Comparison of ENCODE assay signal across 9 cellular contexts in genomic region chr4:88820723-88821368, GRCh38.
DNase-seq lines count a peak whose midpoint lies in the region; ATAC-seq and TF ChIP-seq lines count a peak whose summit lies in the region.
"Had no signal": no experiment of that assay in that cellular context is flagged by ENCODE, and none has a peak within 500 bp of the region (broad histone marks: within the 10 kb centered on the region; RNA-seq: fewer than 3 reads in every experiment).

No MANE protein-coding gene starts in this region.

- H3K9ac ChIP-seq in PC-3 (ENCODE audit: low read length) (peak overlapping the region; percentile 78), skeletal muscle tissue (ENCODE audit: low read depth in 1 of 3, low read length in 3 of 3) (peak overlapping the region in 2 of 3 donors; percentile 27 to 30)

- TF ChIP-seq POLR2A in gastroesophageal sphincter (IDR thresholded peaks at IDR 0.05) (no peak), adrenal gland (IDR thresholded peaks at IDR 0.05) (no peak)

- TF ChIP-seq EP300 in gastroesophageal sphincter (IDR thresholded peaks at IDR 0.05): no peak

- intact Hi-C loops in PC-3 (cut with micrococcal nuclease): loop anchor here (5.0 kb wide), 1 partner anchor 291 kb away; the partner anchor contains the start of gene TIGD2
- intact Hi-C loops in adrenal gland (cut with DNase I): no loop called here

- no peaks in the 10 kb centered on the region for H3F3A ChIP-seq in PC-3 (ENCODE audit: low read length, unreplicated experiment)

- no peaks in the 10 kb centered on the region for H3K9me3 Mint-ChIP-seq in stimulated activated memory B cell treated with anti-CD40 and anti-IgM and Interleukin-4, amounts not matched to agents 10 μg/mL and 1 μg/mL and 100 μg/mL, for 72 hours

- peaks cover 32% of the 10 kb centered on the region for H3K79me2 ChIP-seq in PC-3 (ENCODE audit: low read length)

- H3K27ac ChIP-seq in PC-3 (ENCODE audit: low read length) (no peak overlapping the region), gastroesophageal sphincter (peak overlapping the region; percentile 34 to 87 (median 59)), skeletal muscle tissue (ENCODE audit: low read depth, low read length) (peak overlapping the region; percentile 1), adrenal gland (peak overlapping the region in 2 of 5 donors; percentile 11 to 96)

- H3K4me2 ChIP-seq in PC-3 (ENCODE audit: low read length): peak overlapping the region; percentile 86

- H3K36me3 ChIP-seq in PC-3 (ENCODE audit: low read depth, low read length) (no peaks in the 10 kb centered on the region), gastroesophageal sphincter (no peaks in the 10 kb centered on the region), skeletal muscle tissue (ENCODE audit: control insufficient read depth in 3 of 3, insufficient read depth in 3 of 3, low read length in 3 of 3) (no peaks in the 10 kb centered on the region), adrenal gland (replicated peaks in 1 of 2) (no peaks in the 10 kb centered on the region)

- H3K9me2 ChIP-seq in PC-3 (replicated peaks; ENCODE audit: low read length): no peaks in the 10 kb centered on the region

- POLR2A ChIA-PET in PC-3 (lab: Charles Lee; ENCODE audit: unreplicated experiment): no interaction called here

- peaks cover 11% of the 10 kb centered on the region for H3K4me1 Mint-ChIP-seq in stimulated activated memory B cell treated with anti-CD40 and anti-IgM and Interleukin-4, amounts not matched to agents 10 μg/mL and 1 μg/mL and 100 μg/mL, for 72 hours

- H3K9me3 ChIP-seq in PC-3 (ENCODE audit: low read length): no peaks in the 10 kb centered on the region
- no peaks in the 10 kb centered on the region for H3K9me3 ChIP-seq in gastroesophageal sphincter
- H3K9me3 ChIP-seq in skeletal muscle tissue (ENCODE audit: control insufficient read depth in 3 of 3, low read length in 3 of 3): no peaks in the 10 kb centered on the region
- H3K9me3 ChIP-seq in adrenal gland (replicated peaks in 1 of 3): no peaks in the 10 kb centered on the region

- no peaks in the 10 kb centered on the region for H3K36me3 Mint-ChIP-seq in stimulated activated memory B cell treated with anti-CD40 and anti-IgM and Interleukin-4, amounts not matched to agents 10 μg/mL and 1 μg/mL and 100 μg/mL, for 72 hours

- H3K4me3 ChIP-seq in PC-3 (ENCODE audit: low read length): peak overlapping the region; percentile 72
- peak overlapping the region; percentile 54 to 96 for H3K4me3 ChIP-seq in gastroesophageal sphincter
- H3K4me3 ChIP-seq in skeletal muscle tissue (ENCODE audit: low read length in 3 of 3): peak overlapping the region; percentile 23 to 92 (median 53)
- H3K4me3 ChIP-seq in adrenal gland: peak overlapping the region in 1 of 4 donors; percentile 67

- no peaks in the 10 kb centered on the region for H3K27me3 Mint-ChIP-seq in stimulated activated memory B cell treated with anti-CD40 and anti-IgM and Interleukin-4, amounts not matched to agents 10 μg/mL and 1 μg/mL and 100 μg/mL, for 72 hours

- H3K4me1 ChIP-seq in PC-3 (ENCODE audit: insufficient read depth, low read length) (peaks cover 43% of the 10 kb centered on the region), gastroesophageal sphincter (peaks cover 4 to 67% (median 16%) of the 10 kb centered on the region in 3 donors), skeletal muscle tissue (ENCODE audit: control insufficient read depth in 3 of 3, insufficient read depth in 3 of 3, low read length in 3 of 3) (peaks cover 14 to 26% (median 26%) of the 10 kb centered on the region in 3 donors), adrenal gland (replicated peaks in 1 of 2) (peaks cover 9 to 57% of the 10 kb centered on the region in 2 donors)

- H2AFZ ChIP-seq in PC-3 (ENCODE audit: low read length): peak overlapping the region; percentile 59

- TF ChIP-seq CTCF in PC-3 (conservative IDR thresholded peaks at IDR 0.05; ENCODE audit: low read depth, low read length) (no peak), gastroesophageal sphincter (IDR thresholded peaks at IDR 0.05) (no peak), GM20000 (IDR thresholded peaks at IDR 0.05; ENCODE audit: extremely low read depth, missing control alignments) (no peak), adrenal gland (IDR thresholded peaks at IDR 0.05) (no peak)

- BruUV-seq in PC-3 (replicated peaks; lab: Mats Ljungman, UMichigan): no TSS peak

- ATAC-seq in PC-3 (no peak), gastroesophageal sphincter (no peak)
- ATAC-seq in stimulated activated memory B cell treated with anti-CD40 and anti-IgM and Interleukin-4, amounts not matched to agents 10 μg/mL and 1 μg/mL and 100 μg/mL, for 72 hours: no peak

- no peaks in the 10 kb centered on the region for H4K20me1 ChIP-seq in PC-3 (ENCODE audit: low read length)

- CTCF ChIA-PET in PC-3 (lab: Charles Lee): interaction anchor here (0.5 to 0.7 kb wide), 3 partner anchors 9 to 401 kb away, joined by 3 to 6 read pairs (median 3); no protein-coding TSS in a partner anchor

- H3K27ac Mint-ChIP-seq in stimulated activated memory B cell treated with anti-CD40 and anti-IgM and Interleukin-4, amounts not matched to agents 10 μg/mL and 1 μg/mL and 100 μg/mL, for 72 hours: no peak overlapping the region

- H3K27me3 ChIP-seq in PC-3 (ENCODE audit: low read length) (no peaks in the 10 kb centered on the region), gastroesophageal sphincter (no peaks in the 10 kb centered on the region), skeletal muscle tissue (ENCODE audit: control insufficient read depth in 3 of 3, insufficient read depth in 3 of 3, low read length in 3 of 3) (no peaks in the 10 kb centered on the region), adrenal gland (no peaks in the 10 kb centered on the region)

- H3K4me3 Mint-ChIP-seq in stimulated activated memory B cell treated with anti-CD40 and anti-IgM and Interleukin-4, amounts not matched to agents 10 μg/mL and 1 μg/mL and 100 μg/mL, for 72 hours: no peak overlapping the region

- peak; percentile 72 for DNase-seq in NCI-H510A treated with DMSO at 0.1 percent for 48 hours (lab: John Stamatoyannopoulos, UW)
- no peak for DNase-seq in NCI-H510A (lab: John Stamatoyannopoulos, UW)
- DNase-seq in PC-3: peak; percentile 27
- DNase-seq in GM20000 (ENCODE audit: low spot score): no peak
- DNase-seq in adrenal gland: no peak
- DNase-seq: activated CD8-positive, alpha-beta memory T cell treated with anti-CD3 and anti-CD28 coated beads for 24 hours had no signal

- 48 to 49% methylated on average over 7 to 10 of the region's 10 CpGs for WGBS in gastroesophageal sphincter (ENCODE audit: low coverage in 1 of 2), 2 donors
- WGBS in adrenal gland, 4 donors: 75 to 79% (median 77%) methylated on average over 10 of the region's 10 CpGs

Comparison
In these comparisons a context has a peak if more than half of its experiments do, and no peak if none do; other contexts are left out.
1. DNase-seq: peak in NCI-H510A treated with DMSO at 0.1 percent for 48 hours (single experiment) and PC-3 (single experiment); none in NCI-H510A (single experiment), GM20000 (single experiment) and adrenal gland (0 of 7).